In the genomic region with DNA sequence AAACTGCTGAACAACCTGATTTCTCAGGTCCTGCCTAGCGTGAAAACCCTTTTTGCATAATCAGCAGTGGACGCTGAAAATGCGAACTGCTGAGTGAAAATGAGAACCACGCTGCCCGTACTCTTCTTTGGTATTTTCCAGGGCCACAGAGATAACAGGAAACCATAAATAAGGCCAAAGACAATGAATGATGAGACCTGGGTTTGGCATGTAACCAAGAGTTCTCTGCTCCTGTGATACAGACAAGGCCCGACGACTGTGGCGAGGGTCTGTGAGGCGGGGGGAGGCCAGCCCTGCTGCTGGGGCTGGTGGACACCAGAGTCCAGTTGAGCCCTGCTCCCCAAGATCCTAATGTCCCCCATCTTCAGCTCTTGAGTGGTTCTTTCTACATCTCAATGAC, we compare ENCODE assay signal across 28 cellular contexts.
"Had no signal": no experiment of that assay in that cellular context is flagged by ENCODE, and none has a peak within 500 bp of the region (broad histone marks: within the 10 kb centered on the region; RNA-seq: fewer than 3 reads in every experiment).

No MANE protein-coding gene starts in this region.

- H3K27ac Mint-ChIP-seq: activated CD4-positive, alpha-beta memory T cell treated with anti-CD3 and anti-CD28 coated beads, Interleukin-2, amount 10 ng/mL, durations not matched to agents 7 days and 5 days; activated CD4-positive, alpha-beta T cell treated with anti-CD3 and anti-CD28 coated beads, Interleukin-2, amount 10 ng/mL, durations not matched to agents 7 days and 5 days; activated T-helper 17 cell treated with anti-CD3 and anti-CD28 coated beads, Interleukin-2, amount 50 U/mL, for 72 hours; endodermal cell; memory B cell; naive thymus-derived CD4-positive, alpha-beta T cell had no signal

- H3K4me1 Mint-ChIP-seq: activated CD4-positive, alpha-beta memory T cell treated with anti-CD3 and anti-CD28 coated beads, Interleukin-2, amount 10 ng/mL, durations not matched to agents 7 days and 5 days; activated CD4-positive, alpha-beta T cell treated with anti-CD3 and anti-CD28 coated beads, Interleukin-2, amount 10 ng/mL, durations not matched to agents 7 days and 5 days; activated T-helper 17 cell treated with anti-CD3 and anti-CD28 coated beads, Interleukin-2, amount 50 U/mL, for 72 hours; naive thymus-derived CD4-positive, alpha-beta T cell had no signal

- H3K4me3 Mint-ChIP-seq: activated CD4-positive, alpha-beta memory T cell treated with anti-CD3 and anti-CD28 coated beads, Interleukin-2, amount 10 ng/mL, durations not matched to agents 7 days and 5 days; activated CD4-positive, alpha-beta T cell treated with anti-CD3 and anti-CD28 coated beads, Interleukin-2, amount 10 ng/mL, durations not matched to agents 7 days and 5 days; activated T-cell treated with anti-CD3 and anti-CD28 coated beads, Interleukin-2, amount 50 U/mL, for 4 hours; activated T-helper 17 cell treated with anti-CD3 and anti-CD28 coated beads, Interleukin-2, amount 50 U/mL, for 72 hours; endodermal cell; memory B cell; naive thymus-derived CD4-positive, alpha-beta T cell had no signal

- H3K9me3 Mint-ChIP-seq: activated CD4-positive, alpha-beta T cell treated with anti-CD3 and anti-CD28 coated beads, Interleukin-2, amount 10 ng/mL, durations not matched to agents 7 days and 5 days had no signal

- H3K9me3 ChIP-seq: breast epithelium, testis, transverse colon, uterus had no signal

- H3K36me3 ChIP-seq: breast epithelium, neural progenitor cell, spleen, transverse colon, uterus had no signal

- H3K27ac ChIP-seq: breast epithelium, neural progenitor cell, spleen, testis, transverse colon, uterus had no signal

- H3K27me3 Mint-ChIP-seq: activated CD4-positive, alpha-beta memory T cell treated with anti-CD3 and anti-CD28 coated beads, Interleukin-2, amount 10 ng/mL, durations not matched to agents 7 days and 5 days; activated CD4-positive, alpha-beta T cell treated with anti-CD3 and anti-CD28 coated beads, Interleukin-2, amount 10 ng/mL, durations not matched to agents 7 days and 5 days; activated T-helper 17 cell treated with anti-CD3 and anti-CD28 coated beads, Interleukin-2, amount 50 U/mL, for 72 hours had no signal

- H3K27me3 ChIP-seq: neural progenitor cell, spleen, testis, transverse colon, uterus had no signal

- H3K9ac ChIP-seq: neural progenitor cell had no signal

- ATAC-seq: activated T-cell treated with anti-CD3 and anti-CD28 coated beads, Interleukin-2, amount 50 U/mL, for 4 hours; activated T-helper 17 cell treated with anti-CD3 and anti-CD28 coated beads, Interleukin-2, amount 50 U/mL, for 72 hours; esophagus mucosa; left cardiac atrium; right cardiac atrium; stimulated activated naive CD8-positive, alpha-beta T cell treated with anti-CD3 and anti-CD28 coated beads, Interleukin-15, Interleukin-2, amounts not matched to agents 100 U/mL and 50 U/mL, for 24 hours had no signal

- H3K36me3 Mint-ChIP-seq: memory B cell; naive thymus-derived CD4-positive, alpha-beta T cell; neural progenitor cell had no signal

- DNase-seq: activated CD4-positive, alpha-beta memory T cell treated with anti-CD3 and anti-CD28 coated beads, Interleukin-2, amount 10 ng/mL, durations not matched to agents 7 days and 5 days; activated CD4-positive, alpha-beta T cell treated with anti-CD3 and anti-CD28 coated beads, Interleukin-2, amount 10 ng/mL, durations not matched to agents 7 days and 5 days; activated CD4-positive, CD25-positive, alpha-beta regulatory T cell treated with anti-CD3 and anti-CD28 coated beads, Interleukin-2, amount 50 U/mL, for 72 hours; activated gamma-delta T cell treated with Interleukin-2 at 50 U/mL for 16 hours; activated naive CD4-positive, alpha-beta T cell treated with anti-CD3 and anti-CD28 coated beads, Interleukin-2, amount 50 U/mL, for 16 hours; activated T-cell treated with anti-CD3 and anti-CD28 coated beads, Interleukin-2, amount 50 U/mL, for 4 hours; amygdala; central memory CD4-positive, alpha-beta T cell; endodermal cell; foreskin fibroblast; hippocampal formation; left cardiac atrium; midbrain; naive thymus-derived CD4-positive, alpha-beta T cell; occipital lobe; right cardiac atrium; spleen; stimulated activated CD4-positive, alpha-beta T cell treated with anti-CD3 and anti-CD28 coated beads, Interleukin-2, amount 100 ng/mL, for 48 hours; stimulated activated naive CD8-positive, alpha-beta T cell treated with anti-CD3 and anti-CD28 coated beads, Interleukin-15, Interleukin-2, amounts not matched to agents 100 U/mL and 50 U/mL, for 24 hours; testis; transverse colon; uterus had no signal

- H3K4me3 ChIP-seq: breast epithelium, neural progenitor cell, spleen, testis, transverse colon, uterus had no signal

- FAIRE-seq: keratinocyte had no signal

- H2AFZ ChIP-seq: neural progenitor cell had no signal

- H3K4me2 ChIP-seq: neural progenitor cell had no signal

- H3K4me1 ChIP-seq: spleen, testis, uterus had no signal
